In the genomic region with DNA sequence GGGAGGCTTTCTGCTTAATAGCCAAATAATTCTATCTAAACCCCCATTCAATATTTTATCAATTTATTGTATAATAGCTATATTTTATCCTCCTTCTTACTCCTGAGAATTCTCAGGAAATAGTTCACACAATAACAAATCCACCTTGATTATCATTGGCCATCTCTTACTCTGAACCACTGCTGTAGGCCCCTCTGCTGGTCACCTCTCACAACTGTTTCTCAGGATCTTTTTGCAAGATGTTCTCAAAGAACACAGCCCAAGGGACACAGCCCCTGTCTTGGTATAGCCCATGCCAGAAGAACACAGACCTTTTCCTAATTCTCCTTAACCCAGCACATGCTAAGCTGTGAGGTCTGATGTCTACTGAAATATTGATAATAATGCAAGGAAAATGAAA, we compare ENCODE assay signal across 11 cellular contexts.
DNase-seq lines count a peak whose midpoint lies in the region; ATAC-seq and TF ChIP-seq lines count a peak whose summit lies in the region.
"Had no signal": no experiment of that assay in that cellular context is flagged by ENCODE, and none has a peak within 500 bp of the region (broad histone marks: within the 10 kb centered on the region; RNA-seq: fewer than 3 reads in every experiment).

No MANE protein-coding gene starts in this region.

- no peak overlapping the region for H3K4me3 ChIP-seq in AG09309 (ENCODE audit: control insufficient read depth, low read depth, low read length)
- H3K4me3 ChIP-seq in kidney epithelial cell (ENCODE audit: low read depth, low read length), result no peak overlapping the region
- H3K4me3 ChIP-seq: thoracic aorta had no signal

- DNase-seq in AG09309 (ENCODE audit: low read depth), result no peak
- DNase-seq in HT1080 (ENCODE audit: low read depth), result peak; percentile 28
- DNase-seq in SK-MEL-5 (ENCODE audit: low read depth, low spot score), result peak; percentile 23
- DNase-seq in kidney epithelial cell (ENCODE audit: low read depth), result no peak
- no peak for DNase-seq in HK-2 (ENCODE audit: unreplicated experiment)
- no peak for DNase-seq in NCI-H446 (lab: John Stamatoyannopoulos, UW)
- DNase-seq in stimulated activated effector memory CD8-positive, alpha-beta T cell treated with anti-CD3 and anti-CD28 coated beads, Interleukin-12 subunit alpha, Interleukin-12 subunit beta, amount 100 ng/mL, for 72 hours (ENCODE audit: low spot score in 2 of 2), result no peak

- no peaks in the 10 kb centered on the region for H3K36me3 ChIP-seq in kidney epithelial cell (ENCODE audit: control insufficient read depth, insufficient read depth, low read length)
- H3K36me3 ChIP-seq: thoracic aorta had no signal

- no peaks in the 10 kb centered on the region for H3K9me3 Mint-ChIP-seq in stimulated activated effector memory CD8-positive, alpha-beta T cell treated with anti-CD3 and anti-CD28 coated beads, Interleukin-12 subunit alpha, Interleukin-12 subunit beta, amount 100 ng/mL, for 72 hours
- H3K9me3 Mint-ChIP-seq: dendritic cell treated with granulocyte-macrophage colony-stimulating factor and Interleukin-4, amounts not matched to agents 40 ng/mL and 50 ng/mL, for 4 days had no signal

- no peaks in the 10 kb centered on the region for H3K36me3 Mint-ChIP-seq in stimulated activated effector memory CD8-positive, alpha-beta T cell treated with anti-CD3 and anti-CD28 coated beads, Interleukin-12 subunit alpha, Interleukin-12 subunit beta, amount 100 ng/mL, for 72 hours

- no peaks in the 10 kb centered on the region for H3K27me3 ChIP-seq in kidney epithelial cell (ENCODE audit: control insufficient read depth, insufficient read depth, low read length)

- in situ Hi-C loops in SK-MEL-5 (cut with HindIII; ENCODE audit: low pct_unique_long_range_greater_than_20kb, low sequenced_read_pairs), result no loop called here

- no peak for ATAC-seq in HG02840 (IDR thresholded peaks at IDR 0.05; ENCODE audit: low FRiP score, unreplicated experiment)
- ATAC-seq in stimulated activated effector memory CD8-positive, alpha-beta T cell treated with anti-CD3 and anti-CD28 coated beads, Interleukin-12 subunit alpha, Interleukin-12 subunit beta, amount 100 ng/mL, for 72 hours, result no peak
- ATAC-seq: activated CD4-positive, CD25-positive, alpha-beta regulatory T cell treated with anti-CD3 and anti-CD28 coated beads, Interleukin-2, amount 50 U/mL, for 24 hours had no signal

- H3K27ac Mint-ChIP-seq in stimulated activated effector memory CD8-positive, alpha-beta T cell treated with anti-CD3 and anti-CD28 coated beads, Interleukin-12 subunit alpha, Interleukin-12 subunit beta, amount 100 ng/mL, for 72 hours, result no peak overlapping the region
- H3K27ac Mint-ChIP-seq: dendritic cell treated with granulocyte-macrophage colony-stimulating factor and Interleukin-4, amounts not matched to agents 40 ng/mL and 50 ng/mL, for 4 days had no signal

- peaks cover 25% of the 10 kb centered on the region for H3K4me1 Mint-ChIP-seq in stimulated activated effector memory CD8-positive, alpha-beta T cell treated with anti-CD3 and anti-CD28 coated beads, Interleukin-12 subunit alpha, Interleukin-12 subunit beta, amount 100 ng/mL, for 72 hours

- no peak overlapping the region for H3K4me3 Mint-ChIP-seq in stimulated activated effector memory CD8-positive, alpha-beta T cell treated with anti-CD3 and anti-CD28 coated beads, Interleukin-12 subunit alpha, Interleukin-12 subunit beta, amount 100 ng/mL, for 72 hours
- H3K4me3 Mint-ChIP-seq: dendritic cell treated with granulocyte-macrophage colony-stimulating factor and Interleukin-4, amounts not matched to agents 40 ng/mL and 50 ng/mL, for 4 days had no signal

- TF ChIP-seq CTCF in AG09309 (IDR thresholded peaks at IDR 0.05; ENCODE audit: control insufficient read depth, insufficient read depth, low read depth, low read length, missing control alignments) (peak; percentile 26), kidney epithelial cell (IDR thresholded peaks at IDR 0.05; ENCODE audit: insufficient read depth, low read length, poor library complexity, severe bottlenecking) (peak; percentile 28)

Comparison
In these comparisons a context has a peak if more than half of its experiments do, and no peak if none do; other contexts are left out.
1. DNase-seq: peak in HT1080 (single experiment) and SK-MEL-5 (single experiment); none in AG09309 (single experiment), kidney epithelial cell (single experiment), HK-2 (single experiment), NCI-H446 (0 of 2) and stimulated activated effector memory CD8-positive, alpha-beta T cell treated with anti-CD3 and anti-CD28 coated beads, Interleukin-12 subunit alpha, Interleukin-12 subunit beta, amount 100 ng/mL, for 72 hours (0 of 2).